Comparison of ENCODE assay signal across 1 cellular context in genomic region chr6:28353981-28354676, GRCh38.
TF ChIP-seq lines count a peak whose summit lies in the region.

No MANE protein-coding gene starts in this region.

TF ChIP-seq in K562, 482 proteins besides CTCF, POLR2A, EP300 and RAD21 (continued from another document and continues in another):
- TF ChIP-seq TAF9B (IDR thresholded peaks at IDR 0.05; ENCODE audit: partially characterized antibody) (no peak), MTF1 (CRISPR knock-in tag; IDR thresholded peaks at IDR 0.05; ENCODE audit: borderline replicate concordance) (peak; percentile 96), ZNF280A (IDR thresholded peaks at IDR 0.05; ENCODE audit: low read depth, partially characterized antibody) (no peak), PRDM10 (IDR thresholded peaks at IDR 0.05; ENCODE audit: partially characterized antibody) (no peak), MEIS2 (IDR thresholded peaks at IDR 0.05; ENCODE audit: partially characterized antibody) (peak; percentile 40), ZNF785 (CRISPR knock-in tag; IDR thresholded peaks at IDR 0.05) (0 out of 2 replicates have a peak, but pooled peaks have one; percentile 79), TSHZ1 (CRISPR knock-in tag; IDR thresholded peaks at IDR 0.05) (peak; percentile 96), ZNF586 (CRISPR knock-in tag; conservative IDR thresholded peaks at IDR 0.05) (peak; percentile 94), DDX20 (tag; IDR thresholded peaks at IDR 0.05; ENCODE audit: low read depth) (peak; percentile 98), SMAD2 (IDR thresholded peaks at IDR 0.05; ENCODE audit: low read depth, low read length) (no peak), CBX5 (IDR thresholded peaks at IDR 0.05; ENCODE audit: borderline replicate concordance, low read depth) (no peak), ZNF217 (CRISPR knock-in tag; IDR thresholded peaks at IDR 0.05) (no peak), ZNF324 (CRISPR knock-in tag; IDR thresholded peaks at IDR 0.05) (peak; percentile 81), ZNF639 (CRISPR knock-in tag; conservative IDR thresholded peaks at IDR 0.05 in 1 of 2, IDR thresholded peaks at IDR 0.05 in 1 of 2) (peak in 1 of 2 experiments; percentile 100; a peak in 2 of 4 replicates), HIVEP1 (CRISPR knock-in tag; IDR thresholded peaks at IDR 0.05) (peak; percentile 97), ETV6 (IDR thresholded peaks at IDR 0.05; ENCODE audit: borderline replicate concordance in 1 of 2, low read depth in 2 of 2, low read length in 1 of 2) (no peak), ETV6 (CRISPR knock-in tag; IDR thresholded peaks at IDR 0.05; ENCODE audit: borderline replicate concordance) (no peak), TRIM24 (IDR thresholded peaks at IDR 0.05) (peak; percentile 66 to 76; a peak in 3 of 4 replicates), ZNF318 (IDR thresholded peaks at IDR 0.05; ENCODE audit: borderline replicate concordance in 1 of 2, low read depth in 1 of 2) (peak in 1 of 2 experiments; percentile 58; a peak in 2 of 4 replicates), LCOR (CRISPR knock-in tag; IDR thresholded peaks at IDR 0.05) (no peak; the same call in 1 of the 2 replicates), RBM34 (IDR thresholded peaks at IDR 0.05; ENCODE audit: borderline replicate concordance, insufficient read depth, low read length) (no peak), STAT5B (CRISPR knock-in tag; IDR thresholded peaks at IDR 0.05) (peak; percentile 82), UBTF (IDR thresholded peaks at IDR 0.05; ENCODE audit: borderline replicate concordance in 1 of 2, low read depth in 2 of 2, low read length in 2 of 2) (no peak), JUN (IDR thresholded peaks at IDR 0.05; ENCODE audit: borderline replicate concordance, low read depth, low read length) (peak; percentile 67), JUN (CRISPR knock-in tag; IDR thresholded peaks at IDR 0.05; ENCODE audit: borderline replicate concordance) (no peak), ZNF133 (CRISPR knock-in tag; IDR thresholded peaks at IDR 0.05) (peak; percentile 94), BHLHE40 (IDR thresholded peaks at IDR 0.05; ENCODE audit: low read length) (peak; percentile 18; the same call in 1 of the 2 replicates), NCOA6 (IDR thresholded peaks at IDR 0.05) (no peak), KLF1 (tag; IDR thresholded peaks at IDR 0.05) (peak; percentile 85), CBFA2T2 (conservative IDR thresholded peaks at IDR 0.05) (0 out of 2 replicates have a peak, but pooled peaks have one; percentile 8), ZNF766 (CRISPR knock-in tag; conservative IDR thresholded peaks at IDR 0.05) (peak; percentile 100), ZBTB9 (CRISPR knock-in tag; IDR thresholded peaks at IDR 0.05) (peak; percentile 98), CBFA2T3 (IDR thresholded peaks at IDR 0.05) (peak; percentile 52), ZNF696 (CRISPR knock-in tag; conservative IDR thresholded peaks at IDR 0.05) (peak; percentile 77; the same call in 1 of the 2 replicates), MEF2A (IDR thresholded peaks at IDR 0.05; ENCODE audit: control insufficient read depth, low read depth, low read length) (no peak), IFI16 (CRISPR knock-in tag; IDR thresholded peaks at IDR 0.05) (peak; percentile 97), TCF7L2 (IDR thresholded peaks at IDR 0.05; ENCODE audit: low read depth, low read length) (no peak), ZNF165 (CRISPR knock-in tag; IDR thresholded peaks at IDR 0.05; ENCODE audit: borderline replicate concordance) (peak; percentile 99)
